ENCODE assay signal across 24 cellular contexts in the genomic region with DNA sequence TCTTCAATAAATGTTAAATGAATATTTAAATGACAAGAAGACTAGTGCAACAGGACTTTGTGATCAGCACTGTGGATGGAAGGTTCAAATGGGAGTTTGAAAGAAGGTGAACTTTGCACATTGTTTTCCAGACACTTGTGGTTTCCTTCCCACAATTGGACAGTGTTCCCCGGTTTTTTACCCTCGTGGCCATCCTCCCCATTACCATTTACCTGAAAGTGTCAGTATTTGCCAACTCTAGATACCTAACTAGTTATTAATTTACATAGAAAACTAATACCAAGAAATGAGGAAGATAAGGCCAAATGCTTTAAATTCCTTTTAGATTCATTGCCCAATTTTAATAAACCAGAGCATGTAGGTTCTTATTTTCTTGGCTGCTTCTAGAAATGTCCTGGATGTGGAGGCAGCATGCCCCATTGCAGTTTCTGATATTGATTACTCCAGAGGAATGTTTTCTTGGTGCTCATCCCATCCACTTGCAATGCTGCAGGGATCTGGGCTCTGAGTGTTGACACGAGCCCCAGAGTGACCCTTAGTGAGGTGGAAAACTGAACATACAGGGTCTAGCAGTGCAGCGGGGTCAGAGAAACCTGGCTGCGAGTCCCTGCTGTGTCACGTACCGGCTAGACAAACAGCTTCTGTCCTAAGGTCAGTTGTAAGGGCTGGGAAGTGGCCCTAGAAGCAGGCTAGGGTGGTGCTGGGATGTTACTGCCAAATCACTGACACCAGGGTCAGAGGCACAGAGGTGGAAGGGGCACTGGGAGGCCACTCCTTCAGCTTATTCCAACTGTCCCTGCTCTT. TPM values are rescaled to one million over a fixed set of nuclear protein-coding genes. Genes with fewer than 3 reads are reported as not detected.
DNase-seq lines count a peak whose midpoint lies in the region; ATAC-seq lines count a peak whose summit lies in the region.
"Had no signal": no experiment of that assay in that cellular context is flagged by ENCODE, and none has a peak within 500 bp of the region (broad histone marks: within the 10 kb centered on the region; RNA-seq: fewer than 3 reads in every experiment).

No MANE protein-coding gene starts in this region.

- no peak overlapping the region for H3K4me3 ChIP-seq in mesenchymal stem cell (ENCODE audit: insufficient read depth in 1 of 2, low read depth in 1 of 2, low read length in 2 of 2)
- H3K4me3 ChIP-seq: colonic mucosa, GM23338, transverse colon had no signal

- H3K27ac ChIP-seq in mesenchymal stem cell (ENCODE audit: low read length, poor library complexity, severe bottlenecking), result peak overlapping the region; percentile 87
- H3K27ac ChIP-seq: 22Rv1, colonic mucosa, transverse colon had no signal

- H3K36me3 Mint-ChIP-seq in activated CD4-positive, alpha-beta T cell treated with anti-CD3 and anti-CD28 coated beads, Interleukin-2, amount 10 ng/mL, durations not matched to agents 24 days and 14 days (ENCODE audit: low read depth), result peaks cover 26% of the 10 kb centered on the region

- H3K4ac ChIP-seq in mesenchymal stem cell (ENCODE audit: low read depth in 1 of 2, low read length in 2 of 2), result no peak overlapping the region

- H3K18ac ChIP-seq in mesenchymal stem cell (ENCODE audit: low read depth in 1 of 2, low read length in 2 of 2), result peak overlapping the region in 1 of 2 experiments; percentile 28

- no peak overlapping the region for H3K4me2 ChIP-seq in mesenchymal stem cell (ENCODE audit: low read length, poor library complexity, severe bottlenecking)
- H3K4me2 ChIP-seq: GM23338 had no signal

- H3K9ac ChIP-seq in mesenchymal stem cell (ENCODE audit: low read length), result peak overlapping the region; percentile 6

- peak overlapping the region in 1 of 2 experiments; percentile 68 for H2BK12ac ChIP-seq in mesenchymal stem cell (ENCODE audit: low read length in 2 of 2)

- H2AK5ac ChIP-seq in mesenchymal stem cell (ENCODE audit: low read length, severe bottlenecking), result peak overlapping the region; percentile 98

- ATAC-seq in HG02885 (IDR thresholded peaks at IDR 0.05; ENCODE audit: poor library complexity, unreplicated experiment) (no peak), esophagus mucosa (no peak)
- no peak for ATAC-seq in stimulated activated naive CD8-positive, alpha-beta T cell treated with anti-CD3 and anti-CD28 coated beads, Interleukin-15, amount 100 ng/mL, for 72 hours
- ATAC-seq: natural killer cell had no signal

- H3K4me3 Mint-ChIP-seq in activated CD4-positive, alpha-beta T cell treated with anti-CD3 and anti-CD28 coated beads, Interleukin-2, amount 10 ng/mL, durations not matched to agents 24 days and 14 days, result no peak overlapping the region
- H3K4me3 Mint-ChIP-seq in stimulated activated naive CD8-positive, alpha-beta T cell treated with anti-CD3 and anti-CD28 coated beads, Interleukin-15, amount 100 ng/mL, for 72 hours, result no peak overlapping the region
- H3K4me3 Mint-ChIP-seq: CD4-positive, alpha-beta memory T cell; GM23338; mesothelial cell of epicardium; natural killer cell; stimulated activated naive CD8-positive, alpha-beta T cell treated with anti-CD3 and anti-CD28 coated beads, Interleukin-15, Interleukin-2, amounts not matched to agents 100 ng/mL and 50 ng/mL, for 24 hours; T-helper 1 cell treated with Interleukin-12 subunit alpha and Interleukin-12 subunit beta and Interleukin-4 antibody, amounts not matched to agents 30 μg/mL and 1 μg/mL, for 36 hours had no signal

- peak overlapping the region; percentile 15 for H3K27ac Mint-ChIP-seq in activated CD4-positive, alpha-beta T cell treated with anti-CD3 and anti-CD28 coated beads, Interleukin-2, amount 10 ng/mL, durations not matched to agents 24 days and 14 days
- H3K27ac Mint-ChIP-seq in stimulated activated naive CD8-positive, alpha-beta T cell treated with anti-CD3 and anti-CD28 coated beads, Interleukin-15, amount 100 ng/mL, for 72 hours, result peak overlapping the region in 1 of 2 donors; percentile 35
- H3K27ac Mint-ChIP-seq: GM23338; natural killer cell; stimulated activated naive CD8-positive, alpha-beta T cell treated with anti-CD3 and anti-CD28 coated beads, Interleukin-15, Interleukin-2, amounts not matched to agents 100 ng/mL and 50 ng/mL, for 24 hours; T-helper 1 cell treated with Interleukin-12 subunit alpha and Interleukin-12 subunit beta and Interleukin-4 antibody, amounts not matched to agents 30 μg/mL and 1 μg/mL, for 36 hours had no signal

- H4K91ac ChIP-seq in mesenchymal stem cell (ENCODE audit: low read length), result no peak overlapping the region

- H3K4me1 ChIP-seq in mesenchymal stem cell (ENCODE audit: control insufficient read depth, insufficient read depth, low read depth, low read length), result peaks cover 36% of the 10 kb centered on the region
- H3K4me1 ChIP-seq: colonic mucosa had no signal

- H3K27me3 Mint-ChIP-seq in activated CD4-positive, alpha-beta T cell treated with anti-CD3 and anti-CD28 coated beads, Interleukin-2, amount 10 ng/mL, durations not matched to agents 24 days and 14 days, result no peaks in the 10 kb centered on the region
- H3K27me3 Mint-ChIP-seq in stimulated activated naive CD8-positive, alpha-beta T cell treated with anti-CD3 and anti-CD28 coated beads, Interleukin-15, amount 100 ng/mL, for 72 hours, result no peaks in the 10 kb centered on the region
- H3K27me3 Mint-ChIP-seq: CD4-positive, alpha-beta memory T cell; stimulated activated naive CD8-positive, alpha-beta T cell treated with anti-CD3 and anti-CD28 coated beads, Interleukin-15, Interleukin-2, amounts not matched to agents 100 ng/mL and 50 ng/mL, for 24 hours had no signal

- no peak overlapping the region for H2AFZ ChIP-seq in mesenchymal stem cell (ENCODE audit: low read depth, low read length)
- H2AFZ ChIP-seq: GM23338 had no signal

- no peaks in the 10 kb centered on the region for H3K27me3 ChIP-seq in mesenchymal stem cell (ENCODE audit: control insufficient read depth in 1 of 2, insufficient read depth in 1 of 2, low read length in 2 of 2)
- H3K27me3 ChIP-seq: colonic mucosa, transverse colon had no signal

- no peak for DNase-seq in activated CD4-positive, alpha-beta T cell treated with anti-CD3 and anti-CD28 coated beads, Interleukin-2, amount 10 ng/mL, durations not matched to agents 24 days and 14 days
- no peak for DNase-seq in activated CD4-positive, alpha-beta T cell treated with anti-CD3 and anti-CD28 coated beads for 48 hours
- DNase-seq in fibroblast of gingiva (ENCODE audit: low read depth) (peak; percentile 62), mesenchymal stem cell (no peak), NCI-H1930 (lab: John Stamatoyannopoulos, UW) (no peak)
- no peak for DNase-seq in stimulated activated naive CD8-positive, alpha-beta T cell treated with anti-CD3 and anti-CD28 coated beads, Interleukin-15, amount 100 ng/mL, for 72 hours
- DNase-seq: activated CD4-positive, CD25-positive, alpha-beta regulatory T cell treated with anti-CD3 and anti-CD28 coated beads, Interleukin-2, amount 50 U/mL, for 72 hours; activated naive CD4-positive, alpha-beta T cell; CD4-positive, alpha-beta memory T cell; colonic mucosa; DMS153; Karpas-422; MV-4-11; natural killer cell; NCI-H1694; NCI-H526; transverse colon had no signal

- peaks cover 8% of the 10 kb centered on the region for H3K79me1 ChIP-seq in mesenchymal stem cell (replicated peaks; ENCODE audit: low read length, poor library complexity, severe bottlenecking)

- H3K14ac ChIP-seq in mesenchymal stem cell (ENCODE audit: low read length in 2 of 2), result peak overlapping the region in 1 of 2 experiments; percentile 53

- peak overlapping the region; percentile 71 for H2BK5ac ChIP-seq in mesenchymal stem cell (ENCODE audit: low read depth, low read length, poor library complexity, severe bottlenecking)

- H3K9me3 ChIP-seq in mesenchymal stem cell (ENCODE audit: control insufficient read depth, low read length), result no peaks in the 10 kb centered on the region
- H3K9me3 ChIP-seq: colonic mucosa, transverse colon had no signal

- H3K23ac ChIP-seq in mesenchymal stem cell (ENCODE audit: low read length in 2 of 2), result no peak overlapping the region

- H4K8ac ChIP-seq in mesenchymal stem cell (ENCODE audit: low read length), result no peak overlapping the region

- H2BK120ac ChIP-seq in mesenchymal stem cell (ENCODE audit: low read depth, low read length), result no peak overlapping the region

- intact Hi-C loops in activated CD4-positive, alpha-beta T cell treated with anti-CD3 and anti-CD28 coated beads, Interleukin-2, amount 10 ng/mL, durations not matched to agents 24 days and 14 days (cut with micrococcal nuclease), result no loop called here

- H3K36me3 ChIP-seq in mesenchymal stem cell (ENCODE audit: control insufficient read depth in 1 of 2, insufficient read depth in 2 of 2, low read depth in 1 of 2, low read length in 2 of 2), result peaks cover 2 to 4% of the 10 kb centered on the region in 2 experiments
- H3K36me3 ChIP-seq: colonic mucosa had no signal

- H3K9me3 Mint-ChIP-seq in activated CD4-positive, alpha-beta T cell treated with anti-CD3 and anti-CD28 coated beads, Interleukin-2, amount 10 ng/mL, durations not matched to agents 24 days and 14 days, result no peaks in the 10 kb centered on the region
- no peaks in the 10 kb centered on the region for H3K9me3 Mint-ChIP-seq in stimulated activated naive CD8-positive, alpha-beta T cell treated with anti-CD3 and anti-CD28 coated beads, Interleukin-15, amount 100 ng/mL, for 72 hours
- H3K9me3 Mint-ChIP-seq: CD4-positive, alpha-beta memory T cell; GM23338; mesothelial cell of epicardium; natural killer cell; stimulated activated naive CD8-positive, alpha-beta T cell treated with anti-CD3 and anti-CD28 coated beads, Interleukin-15, Interleukin-2, amounts not matched to agents 100 ng/mL and 50 ng/mL, for 24 hours; T-helper 1 cell treated with Interleukin-12 subunit alpha and Interleukin-12 subunit beta and Interleukin-4 antibody, amounts not matched to agents 30 μg/mL and 1 μg/mL, for 36 hours had no signal

- H3K4me1 Mint-ChIP-seq in activated CD4-positive, alpha-beta T cell treated with anti-CD3 and anti-CD28 coated beads, Interleukin-2, amount 10 ng/mL, durations not matched to agents 24 days and 14 days, result peaks cover 3% of the 10 kb centered on the region
- no peaks in the 10 kb centered on the region for H3K4me1 Mint-ChIP-seq in stimulated activated naive CD8-positive, alpha-beta T cell treated with anti-CD3 and anti-CD28 coated beads, Interleukin-15, amount 100 ng/mL, for 72 hours

- peak overlapping the region; percentile 60 for H2BK15ac ChIP-seq in mesenchymal stem cell (ENCODE audit: low read depth, poor library complexity, severe bottlenecking)

- WGBS in mesenchymal stem cell, result 85% methylated on average over 5 of the region's 7 CpGs

RNA-seq across cellular contexts. Expression of gene LSM3, which starts 23.5 kb away (rescaled TPM):
- total RNA-seq in activated CD4-positive, alpha-beta T cell treated with anti-CD3 and anti-CD28 coated beads, Interleukin-2, amount 10 ng/mL, durations not matched to agents 24 days and 14 days, result 17.4 and 18.0 TPM in 2 replicates
- polyA plus RNA-seq in mesenchymal stem cell (2013, experiment 1 of 2), result 14.3 TPM
- 14.7 TPM for polyA plus RNA-seq in mesenchymal stem cell (2013, experiment 2 of 2)
- 10.3 TPM for total RNA-seq in esophagus mucosa

RNA-seq across cellular contexts. Expression of gene XPC, which starts 23.7 kb away (rescaled TPM):
- 29.7 and 32.3 TPM in 2 replicates for total RNA-seq in activated CD4-positive, alpha-beta T cell treated with anti-CD3 and anti-CD28 coated beads, Interleukin-2, amount 10 ng/mL, durations not matched to agents 24 days and 14 days
- 16.7 TPM for polyA plus RNA-seq in mesenchymal stem cell (2013, experiment 1 of 2)
- 16.5 TPM for polyA plus RNA-seq in mesenchymal stem cell (2013, experiment 2 of 2)
- 13.4 TPM for total RNA-seq in esophagus mucosa
